ENCODE assay signal across 9 cellular contexts in the genomic region with DNA sequence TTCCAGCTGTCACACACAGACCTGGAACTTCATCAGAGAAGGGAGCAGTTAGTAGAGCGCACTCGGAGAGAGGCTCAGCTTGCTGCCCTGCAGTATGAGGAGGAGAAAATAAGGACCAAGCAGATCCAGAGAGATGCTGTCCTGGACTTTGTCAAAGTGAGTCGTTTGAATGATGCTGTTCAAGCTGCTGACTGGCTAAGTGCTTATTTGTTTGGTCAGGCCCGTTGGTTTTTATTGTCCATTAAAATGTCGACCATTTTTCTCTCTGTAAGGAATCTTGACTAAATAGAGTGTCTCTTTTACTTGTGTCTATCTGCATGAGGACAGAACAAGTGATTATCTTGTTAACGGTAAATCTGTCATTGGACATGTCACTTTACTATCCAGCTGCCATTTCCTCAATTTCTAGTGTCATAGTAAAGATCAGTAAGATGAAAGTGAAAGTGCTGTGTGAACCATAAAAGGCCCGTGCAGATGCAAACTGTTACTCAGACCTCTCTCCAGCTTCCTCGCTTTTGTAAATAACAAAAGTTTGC. TPM values are rescaled to one million over a fixed set of nuclear protein-coding genes. Genes with fewer than 3 reads are reported as not detected.
DNase-seq lines count a peak whose midpoint lies in the region; ATAC-seq and TF ChIP-seq lines count a peak whose summit lies in the region.
"Had no signal": no experiment of that assay in that cellular context is flagged by ENCODE, and none has a peak within 500 bp of the region (broad histone marks: within the 10 kb centered on the region; RNA-seq: fewer than 3 reads in every experiment).

No MANE protein-coding gene starts in this region.

- H3K27me3 ChIP-seq in BLaER1, result no peaks in the 10 kb centered on the region
- H3K27me3 ChIP-seq in upper lobe of right lung, result no peaks in the 10 kb centered on the region

- H3K4me1 Mint-ChIP-seq in T-helper 2 cell treated with Interferon-gamma antibody and Interleukin-4, amounts not matched to agents 5 μg/mL and 100 μg/mL, for 36 hours (ENCODE audit: low read depth), result peaks cover 26% of the 10 kb centered on the region

- peak; percentile 26 for DNase-seq in T-helper 2 cell treated with Interferon-gamma antibody and Interleukin-4, amounts not matched to agents 5 μg/mL and 100 μg/mL, for 36 hours (ENCODE audit: low spot score)
- DNase-seq in hepatic stellate cell (ENCODE audit: low spot score) (peak; percentile 24), upper lobe of right lung (no peak), NCI-H2171 (lab: John Stamatoyannopoulos, UW) (no peak)

- H3K4me3 ChIP-seq in BLaER1 (peak overlapping the region; percentile 3; the same call in 1 of the 2 replicates), upper lobe of right lung (peak overlapping the region; percentile 10)
- H3K4me3 ChIP-seq: thoracic aorta had no signal

- peaks cover 77% of the 10 kb centered on the region for H3K36me3 ChIP-seq in BLaER1
- H3K36me3 ChIP-seq in upper lobe of right lung, result peaks cover 85% of the 10 kb centered on the region

- H3K27ac Mint-ChIP-seq in T-helper 2 cell treated with Interferon-gamma antibody and Interleukin-4, amounts not matched to agents 5 μg/mL and 100 μg/mL, for 36 hours, result peak overlapping the region; percentile 96

- H3K4me2 ChIP-seq in BLaER1, result peak overlapping the region; percentile 68

- ATAC-seq in GM18907 (IDR thresholded peaks at IDR 0.05; ENCODE audit: unreplicated experiment) (peak; percentile 79), HG03280 (IDR thresholded peaks at IDR 0.05; ENCODE audit: unreplicated experiment) (peak; percentile 61), upper lobe of right lung (peak; percentile 66), GM18505 (IDR thresholded peaks at IDR 0.05; ENCODE audit: unreplicated experiment) (no peak)

- intact Hi-C loops in upper lobe of right lung (cut with DNase I), result no loop called here

- H3K36me3 Mint-ChIP-seq in T-helper 2 cell treated with Interferon-gamma antibody and Interleukin-4, amounts not matched to agents 5 μg/mL and 100 μg/mL, for 36 hours (ENCODE audit: low read depth), result peaks cover 65% of the 10 kb centered on the region

- H3K27ac ChIP-seq in BLaER1 (peak overlapping the region; percentile 69), upper lobe of right lung (peak overlapping the region; percentile 15)
- H3K27ac ChIP-seq: thoracic aorta had no signal

- H3K9me3 ChIP-seq in BLaER1 (no peaks in the 10 kb centered on the region), upper lobe of right lung (no peaks in the 10 kb centered on the region)
- H3K9me3 ChIP-seq: thoracic aorta had no signal

- H3K9me3 Mint-ChIP-seq in T-helper 2 cell treated with Interferon-gamma antibody and Interleukin-4, amounts not matched to agents 5 μg/mL and 100 μg/mL, for 36 hours, result no peaks in the 10 kb centered on the region

- TF ChIP-seq CTCF in upper lobe of right lung (IDR thresholded peaks at IDR 0.05), result no peak

- peak overlapping the region; percentile 36; the same call in 1 of the 2 replicates for H3K9ac ChIP-seq in BLaER1

- peaks cover 16% of the 10 kb centered on the region for H3K4me1 ChIP-seq in BLaER1
- H3K4me1 ChIP-seq in upper lobe of right lung, result no peaks in the 10 kb centered on the region

- H3K27me3 Mint-ChIP-seq in T-helper 2 cell treated with Interferon-gamma antibody and Interleukin-4, amounts not matched to agents 5 μg/mL and 100 μg/mL, for 36 hours (ENCODE audit: low read depth), result no peaks in the 10 kb centered on the region

- TF ChIP-seq POLR2A in GM18505 (IDR thresholded peaks at IDR 0.05; ENCODE audit: borderline replicate concordance, extremely low read depth, insufficient read depth, insufficient read length), result no peak

- peak overlapping the region; percentile 82 for H3K4me3 Mint-ChIP-seq in T-helper 2 cell treated with Interferon-gamma antibody and Interleukin-4, amounts not matched to agents 5 μg/mL and 100 μg/mL, for 36 hours

- H4K20me1 ChIP-seq in BLaER1, result no peaks in the 10 kb centered on the region

RNA-seq across cellular contexts. Expression of a gene that starts 56.9 kb away (rescaled TPM):
- total RNA-seq in upper lobe of right lung, result 43.5 TPM

Comparison
In these comparisons a context has a peak if more than half of its experiments do, and no peak if none do; other contexts are left out.
1. DNase-seq: peak in T-helper 2 cell treated with Interferon-gamma antibody and Interleukin-4, amounts not matched to agents 5 μg/mL and 100 μg/mL, for 36 hours (single experiment) and hepatic stellate cell (single experiment); none in upper lobe of right lung (single experiment) and NCI-H2171 (single experiment).